In the genomic region with DNA sequence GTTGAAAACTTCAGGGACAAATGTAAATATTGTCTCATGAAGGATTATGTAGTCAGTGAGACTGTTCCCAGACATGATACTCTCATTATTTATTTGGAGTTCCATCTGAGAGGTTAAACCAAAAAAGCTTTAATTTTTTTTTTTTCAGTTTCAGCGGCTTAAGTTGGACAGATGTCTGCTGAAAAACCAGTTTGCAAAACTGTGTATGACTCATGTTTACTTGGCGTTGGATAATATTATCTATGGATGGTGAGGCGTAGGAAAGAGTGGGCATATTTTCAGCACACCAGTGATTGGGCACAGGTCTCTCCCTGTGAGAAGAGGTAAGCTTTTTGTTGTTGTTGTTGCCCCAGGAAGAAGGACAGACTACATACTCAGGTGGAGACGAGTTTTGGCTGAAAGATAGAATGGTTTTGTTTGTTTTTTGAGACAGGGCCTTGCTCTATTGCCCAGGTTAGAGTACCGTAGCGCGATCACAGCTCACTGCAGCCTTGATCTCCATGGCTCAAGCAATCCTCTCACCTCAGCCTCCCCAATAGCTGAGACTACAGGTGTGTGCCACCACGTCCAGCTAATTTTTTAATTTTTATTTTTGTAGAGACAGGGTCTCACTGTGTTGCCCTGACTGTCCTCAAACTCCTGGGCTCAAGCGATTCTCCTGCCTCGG, we compare ENCODE assay signal across 13 cellular contexts. TPM values are rescaled to one million over a fixed set of nuclear protein-coding genes. Genes with fewer than 3 reads are reported as not detected.
DNase-seq lines count a peak whose midpoint lies in the region; ATAC-seq, FAIRE-seq and TF ChIP-seq lines count a peak whose summit lies in the region.
"Had no signal": no experiment of that assay in that cellular context is flagged by ENCODE, and none has a peak within 500 bp of the region (broad histone marks: within the 10 kb centered on the region; RNA-seq: fewer than 3 reads in every experiment).

No MANE protein-coding gene starts in this region.

- H3K27ac ChIP-seq in left ventricle myocardium inferior (replicated peaks): no peak overlapping the region
- H3K27ac ChIP-seq in keratinocyte (ENCODE audit: control insufficient read depth, insufficient read depth, low read length): peak overlapping the region; percentile 56
- H3K27ac ChIP-seq in aorta (ENCODE audit: low read depth in 1 of 2, low read length in 2 of 2): peak overlapping the region; percentile 6 to 28

- H3K36me3 ChIP-seq in left ventricle myocardium inferior (no peaks in the 10 kb centered on the region), keratinocyte (ENCODE audit: control insufficient read depth in 2 of 2, extremely low read depth in 1 of 2, insufficient read depth in 2 of 2, low read length in 2 of 2) (no peaks in the 10 kb centered on the region), aorta (ENCODE audit: control insufficient read depth in 1 of 2, insufficient read depth in 2 of 2, low read length in 1 of 2) (no peaks in the 10 kb centered on the region)
- H3K36me3 ChIP-seq: esophagus muscularis mucosa had no signal

- FAIRE-seq in keratinocyte (lab: Jason Lieb, UNC): peak; percentile 67
- FAIRE-seq: G401.6 had no signal

- DNase-seq in left ventricle myocardium superior (no peak), left ventricle myocardium inferior (no peak), astrocyte of the spinal cord (ENCODE audit: low read depth, low spot score) (peak; percentile 62), keratinocyte (ENCODE audit: low read depth, low spot score) (no peak), aorta (no peak), NCI-H2227 treated with DMSO at 0.1 percent for 48 hours (lab: John Stamatoyannopoulos, UW) (no peak)
- DNase-seq in stimulated activated CD4-positive, alpha-beta T cell treated with anti-CD3 and anti-CD28 coated beads, Interleukin-15, amount 100 ng/mL, for 24 hours: no peak
- DNase-seq in stimulated activated CD8-positive, alpha-beta memory T cell treated with anti-CD3 and anti-CD28 coated beads, Interleukin-4, amount 100 ng/mL, for 48 hours: no peak
- DNase-seq: activated CD8-positive, alpha-beta T cell treated with anti-CD3 and anti-CD28 coated beads for 36 hours; amniotic stem cell; NCI-H510A treated with DMSO at 0.1 percent for 48 hours had no signal

- H3K9me3 ChIP-seq in left ventricle myocardium inferior (replicated peaks) (no peaks in the 10 kb centered on the region), keratinocyte (ENCODE audit: control insufficient read depth, low read depth, low read length) (no peaks in the 10 kb centered on the region), aorta (ENCODE audit: control insufficient read depth, low read length) (no peaks in the 10 kb centered on the region)
- H3K9me3 ChIP-seq: esophagus muscularis mucosa had no signal

- H3K4me1 ChIP-seq in left ventricle myocardium inferior (peaks cover 4% of the 10 kb centered on the region), keratinocyte (ENCODE audit: control insufficient read depth, extremely low read depth, insufficient read depth, low read length) (peaks cover 19% of the 10 kb centered on the region), aorta (ENCODE audit: control insufficient read depth in 1 of 2, insufficient read depth in 2 of 2, low read length in 2 of 2) (peaks cover 0 to 7% of the 10 kb centered on the region in 2 donors)

- H3K27me3 ChIP-seq in left ventricle myocardium inferior (ENCODE audit: low read depth): no peaks in the 10 kb centered on the region
- H3K27me3 ChIP-seq in keratinocyte (ENCODE audit: control insufficient read depth, extremely low read depth, insufficient read depth, low read length): no peaks in the 10 kb centered on the region
- no peaks in the 10 kb centered on the region for H3K27me3 ChIP-seq in aorta (ENCODE audit: control insufficient read depth in 1 of 2, insufficient read depth in 2 of 2, low read length in 1 of 2)
- H3K27me3 ChIP-seq: esophagus muscularis mucosa had no signal

- H3K9ac ChIP-seq in keratinocyte (ENCODE audit: control insufficient read depth, extremely low read depth, insufficient read depth, low read length): peak overlapping the region; percentile 13

- H3K4me3 ChIP-seq in left ventricle myocardium inferior (no peak overlapping the region), astrocyte of the spinal cord (ENCODE audit: low read depth, low read length) (no peak overlapping the region), keratinocyte (ENCODE audit: control insufficient read depth in 2 of 3, extremely low read depth in 1 of 3, insufficient read depth in 2 of 3, low read depth in 1 of 3, low read length in 3 of 3) (no peak overlapping the region), aorta (ENCODE audit: low read length in 2 of 2) (no peak overlapping the region)
- H3K4me3 ChIP-seq: esophagus muscularis mucosa had no signal

- H2AFZ ChIP-seq in keratinocyte (ENCODE audit: control insufficient read depth, low read length): no peak overlapping the region

- ATAC-seq in left ventricle myocardium superior (peak; percentile 37), aorta (ENCODE audit: low FRiP score) (peak; percentile 58)
- ATAC-seq: activated CD8-positive, alpha-beta T cell treated with anti-CD3 and anti-CD28 coated beads for 36 hours had no signal

- in situ Hi-C loops in astrocyte of the spinal cord (cut with HindIII; ENCODE audit: low sequenced_read_pairs): no loop called here

- peak overlapping the region; percentile 55 for H3K4me2 ChIP-seq in keratinocyte (ENCODE audit: control insufficient read depth, extremely low read depth, insufficient read depth, low read depth, low read length)

- intact Hi-C loops in left ventricle myocardium superior (cut with micrococcal nuclease): no loop called here
- intact Hi-C loops in left ventricle myocardium inferior (cut with micrococcal nuclease): no loop called here
- intact Hi-C loops in aorta (cut with DNase I): no loop called here

- 50 to 57% methylated on average over 10 of the region's 10 CpGs for WGBS in aorta, 2 donors

- no peak for TF ChIP-seq CTCF in left ventricle myocardium inferior (IDR thresholded peaks at IDR 0.05; ENCODE audit: borderline replicate concordance)
- TF ChIP-seq CTCF in astrocyte of the spinal cord (IDR thresholded peaks at IDR 0.05; ENCODE audit: low read depth, low read length): no peak
- TF ChIP-seq CTCF in keratinocyte (optimal IDR thresholded peaks at IDR 0.05 in 1 of 3, IDR thresholded peaks at IDR 0.05 in 1 of 3, conservative IDR thresholded peaks at IDR 0.05 in 1 of 3; ENCODE audit: extremely low read depth in 1 of 3, insufficient read depth in 2 of 3, low read length in 3 of 3): no peak

- dilution Hi-C loops in keratinocyte (cut with MboI; ENCODE audit: extremely low pct_ligation_motif_present, low sequenced_read_pairs): no loop called here

- H3K9me1 ChIP-seq in keratinocyte (ENCODE audit: control insufficient read depth, extremely low read depth, insufficient read depth, low read length): no peaks in the 10 kb centered on the region

- H4K20me1 ChIP-seq in keratinocyte (ENCODE audit: control insufficient read depth, extremely low read depth, insufficient read depth, low read length): no peaks in the 10 kb centered on the region

- no peaks in the 10 kb centered on the region for H3K79me2 ChIP-seq in keratinocyte (ENCODE audit: control insufficient read depth, insufficient read depth, low read length)

RNA-seq across cellular contexts. Expression of a gene that starts 16.4 kb away (rescaled TPM):
- total RNA-seq in left ventricle myocardium superior (162 TPM), left ventricle myocardium inferior (123 TPM), aorta (100 to 1,000 TPM; 699 to 767 TPM)
- polyA plus RNA-seq in keratinocyte (10,132 to 15,949 TPM (median 11,017 TPM) in 3 replicates), aorta (1,000 to 10,000 TPM in 1 of 2 donors, 100 to 1,000 TPM in 1; 827 to 1,029 TPM)
- polyA plus RNA-seq in keratinocyte (2011; ENCODE audit: low read depth): 4,066 TPM
- polyA plus RNA-seq in keratinocyte (2011; cell fraction: cytosol; rRNA removed): 14,846 and 18,096 TPM in 2 replicates
- 11,086 and 11,309 TPM in 2 replicates for polyA plus RNA-seq in keratinocyte (2011; cell fraction: nucleus; rRNA removed)
- 4,107 and 9,800 TPM in 2 replicates for polyA plus RNA-seq in keratinocyte (2012; ENCODE audit: low replicate concordance)
- 5,148 to 8,880 TPM (median 8,598 TPM) in 3 replicates for polyA minus RNA-seq in keratinocyte
- polyA minus RNA-seq in keratinocyte (2011; cell fraction: cytosol; rRNA and poly(A)+ RNA removed): 5,055 TPM
- polyA minus RNA-seq in keratinocyte (2011; cell fraction: nucleus; rRNA and poly(A)+ RNA removed): 2,602 and 4,474 TPM in 2 replicates
